18 cellular contexts compared by ENCODE assay signal in genomic region chr6:41624621-41625365, GRCh38. TPM values are rescaled to one million over a fixed set of nuclear protein-coding genes. Genes with fewer than 3 reads are reported as not detected.
DNase-seq lines count a peak whose midpoint lies in the region; ATAC-seq and TF ChIP-seq lines count a peak whose summit lies in the region.
"Had no signal": no experiment of that assay in that cellular context is flagged by ENCODE, and none has a peak within 500 bp of the region (broad histone marks: within the 10 kb centered on the region; RNA-seq: fewer than 3 reads in every experiment).

No MANE protein-coding gene starts in this region.

- H4K20me1 ChIP-seq in BLaER1 = no peaks in the 10 kb centered on the region
- H4K20me1 ChIP-seq in Loucy (ENCODE audit: insufficient read depth, low read length, poor library complexity, severe bottlenecking) = no peaks in the 10 kb centered on the region

- H3K9me3 ChIP-seq in BLaER1 = peaks cover 24% of the 10 kb centered on the region
- peaks cover 7% of the 10 kb centered on the region for H3K9me3 ChIP-seq in Loucy (ENCODE audit: insufficient read depth, low read depth, low read length)
- peaks cover 8% of the 10 kb centered on the region for H3K9me3 ChIP-seq in RWPE2 (ENCODE audit: severe bottlenecking)

- no peaks in the 10 kb centered on the region for H3K27me3 ChIP-seq in BLaER1
- no peaks in the 10 kb centered on the region for H3K27me3 ChIP-seq in Loucy (ENCODE audit: insufficient read depth, low read length, poor library complexity, severe bottlenecking)
- H3K27me3 ChIP-seq in RWPE2 (ENCODE audit: insufficient read depth, poor library complexity, severe bottlenecking) = no peaks in the 10 kb centered on the region
- no peaks in the 10 kb centered on the region for H3K27me3 ChIP-seq in foreskin keratinocyte

- H3K36me3 ChIP-seq in BLaER1 (no peaks in the 10 kb centered on the region), Loucy (ENCODE audit: insufficient read depth, low read length) (no peaks in the 10 kb centered on the region), RWPE2 (ENCODE audit: low read depth) (no peaks in the 10 kb centered on the region)

- no peak for TF ChIP-seq CTCF in Loucy (conservative IDR thresholded peaks at IDR 0.05; ENCODE audit: low read length)
- TF ChIP-seq CTCF in RWPE2 (IDR thresholded peaks at IDR 0.05; ENCODE audit: poor library complexity, severe bottlenecking) = no peak
- TF ChIP-seq CTCF in foreskin keratinocyte (conservative IDR thresholded peaks at IDR 0.05) = no peak

- H3K9me2 ChIP-seq in Loucy (replicated peaks; ENCODE audit: low read depth, low read length) = no peaks in the 10 kb centered on the region

- no peaks in the 10 kb centered on the region for H3F3A ChIP-seq in Loucy (ENCODE audit: low read depth)

- no peak overlapping the region for H2AFZ ChIP-seq in Loucy (ENCODE audit: low read length)

- H3K4me3 ChIP-seq in BLaER1 (peak overlapping the region; percentile 43), Loucy (ENCODE audit: low read length, poor library complexity, severe bottlenecking) (peak overlapping the region; percentile 45), RWPE2 (ENCODE audit: severe bottlenecking) (no peak overlapping the region)

- DNase-seq in RWPE2 (ENCODE audit: low spot score) (no peak), foreskin keratinocyte (no peak), NCI-H1436 treated with DMSO at 0.1 percent for 48 hours (lab: John Stamatoyannopoulos, UW) (no peak), cortex of kidney (lab: John Stamatoyannopoulos, UW) (no peak)
- no peak for DNase-seq in activated naive CD4-positive, alpha-beta T cell treated with anti-CD3 and anti-CD28 coated beads, Interleukin-2, amount 50 U/mL, for 16 hours
- DNase-seq: Calu3, EL, GOT3, NCI-H187 treated with DMSO at 0.1 percent for 48 hours, NCI-H524 treated with DMSO at 0.1 percent for 48 hours, OCI-M1, SIG-M5 had no signal

- ATAC-seq in RWPE2 (ENCODE audit: low read depth) = no peak
- no peak for ATAC-seq in foreskin keratinocyte
- ATAC-seq in GM19023 (IDR thresholded peaks at IDR 0.05; ENCODE audit: unreplicated experiment) = no peak
- ATAC-seq: CD8-positive, alpha-beta T cell; HCT116 had no signal

- peak overlapping the region; percentile 84 for H3K4me2 ChIP-seq in BLaER1
- H3K4me2 ChIP-seq in Loucy (ENCODE audit: low read depth, low read length, poor library complexity, severe bottlenecking) = peak overlapping the region; percentile 60

- no peaks in the 10 kb centered on the region for H3K79me2 ChIP-seq in Loucy (ENCODE audit: insufficient read depth, low read length)

- H3K4me1 ChIP-seq in BLaER1 (peaks cover 80% of the 10 kb centered on the region), Loucy (ENCODE audit: insufficient read depth, low read length, poor library complexity, severe bottlenecking) (peaks cover 41% of the 10 kb centered on the region), RWPE2 (ENCODE audit: insufficient read depth, poor library complexity, severe bottlenecking) (peaks cover 31% of the 10 kb centered on the region), foreskin keratinocyte (peaks cover 47% of the 10 kb centered on the region)

- H3K9ac ChIP-seq in BLaER1 (peak overlapping the region; percentile 78), Loucy (ENCODE audit: low read depth, low read length, poor library complexity, severe bottlenecking) (peak overlapping the region; percentile 55)

- peak overlapping the region; percentile 96 for H3K27ac ChIP-seq in BLaER1
- peak overlapping the region; percentile 89 for H3K27ac ChIP-seq in RWPE2 (ENCODE audit: poor library complexity, severe bottlenecking)
- peak overlapping the region; percentile 8 for H3K27ac ChIP-seq in foreskin keratinocyte

RNA-seq across cellular contexts. Expression of gene MDFI, which starts 13.5 kb away (rescaled TPM):
- total RNA-seq in foreskin keratinocyte = 150 and 170 TPM in 2 replicates
- polyA plus RNA-seq in foreskin keratinocyte = 172 and 181 TPM in 2 replicates
- total RNA-seq: CD8-positive, alpha-beta T cell had no signal
- polyA plus RNA-seq: BJ had no signal

Comparison
In these comparisons a context has a peak if more than half of its experiments do, and no peak if none do; other contexts are left out.
1. H3K27ac ChIP-seq: peak in every context shown above with its lines; median percentile 96 in BLaER1; 89 in RWPE2; 8 in foreskin keratinocyte.